1 cellular context compared by ENCODE assay signal in the genomic region with DNA sequence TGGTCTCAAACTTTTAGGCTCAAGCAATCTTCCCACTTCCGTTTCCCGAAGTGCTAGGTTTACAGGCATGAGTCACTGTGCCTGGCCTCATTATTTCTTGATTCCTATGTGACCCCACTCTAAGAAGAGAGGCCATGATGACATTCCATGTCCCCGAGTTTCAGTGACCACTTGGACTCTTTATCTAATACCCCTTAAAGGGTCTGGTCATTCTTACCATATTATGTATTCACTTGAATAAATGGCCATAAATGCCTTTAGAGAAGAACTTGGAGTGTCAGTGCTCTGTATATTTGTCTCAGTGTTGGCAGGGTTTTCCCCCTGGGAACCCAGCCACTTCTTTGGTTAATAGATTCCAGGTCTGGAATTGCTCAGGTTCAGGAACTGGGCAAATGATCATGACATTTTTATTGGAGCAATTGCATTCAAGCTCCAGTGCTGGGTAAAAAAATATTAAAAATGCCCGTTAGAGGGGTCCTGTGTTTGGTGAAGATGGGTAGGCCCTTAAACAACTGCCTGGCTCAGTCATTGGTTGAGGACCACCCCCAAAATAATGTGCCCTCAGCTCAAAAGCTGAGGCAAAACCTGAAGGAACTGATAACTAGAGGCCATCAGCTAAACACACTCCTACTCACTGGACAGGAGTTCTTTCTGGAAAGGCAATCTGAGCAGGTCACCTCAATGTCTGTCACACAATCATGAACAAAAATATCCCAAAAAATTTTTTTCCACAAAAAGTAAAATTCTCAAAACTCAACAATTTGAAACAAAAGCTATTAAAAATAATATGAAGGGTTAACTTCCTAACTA.
A peak's percentile ranks its signal among the peaks of the same experiment; 100 is the strongest.
TF ChIP-seq lines count a peak whose summit lies in the region.

No MANE protein-coding gene starts in this region.

TF ChIP-seq in SK-N-SH, 30 proteins besides CTCF, POLR2A, EP300 and RAD21 (continued from another document):
- TF ChIP-seq, protein P1, sequence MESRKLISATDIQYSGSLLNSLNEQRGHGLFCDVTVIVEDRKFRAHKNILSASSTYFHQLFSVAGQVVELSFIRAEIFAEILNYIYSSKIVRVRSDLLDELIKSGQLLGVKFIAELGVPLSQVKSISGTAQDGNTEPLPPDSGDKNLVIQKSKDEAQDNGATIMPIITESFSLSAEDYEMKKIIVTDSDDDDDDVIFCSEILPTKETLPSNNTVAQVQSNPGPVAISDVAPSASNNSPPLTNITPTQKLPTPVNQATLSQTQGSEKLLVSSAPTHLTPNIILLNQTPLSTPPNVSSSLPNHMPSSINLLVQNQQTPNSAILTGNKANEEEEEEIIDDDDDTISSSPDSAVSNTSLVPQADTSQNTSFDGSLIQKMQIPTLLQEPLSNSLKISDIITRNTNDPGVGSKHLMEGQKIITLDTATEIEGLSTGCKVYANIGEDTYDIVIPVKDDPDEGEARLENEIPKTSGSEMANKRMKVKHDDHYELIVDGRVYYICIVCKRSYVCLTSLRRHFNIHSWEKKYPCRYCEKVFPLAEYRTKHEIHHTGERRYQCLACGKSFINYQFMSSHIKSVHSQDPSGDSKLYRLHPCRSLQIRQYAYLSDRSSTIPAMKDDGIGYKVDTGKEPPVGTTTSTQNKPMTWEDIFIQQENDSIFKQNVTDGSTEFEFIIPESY (IDR thresholded peaks at IDR 0.05; ENCODE audit: borderline replicate concordance, low read depth), result 0 out of 2 replicates have a peak, but pooled peaks have one; percentile 29
- TF ChIP-seq, protein P2, sequence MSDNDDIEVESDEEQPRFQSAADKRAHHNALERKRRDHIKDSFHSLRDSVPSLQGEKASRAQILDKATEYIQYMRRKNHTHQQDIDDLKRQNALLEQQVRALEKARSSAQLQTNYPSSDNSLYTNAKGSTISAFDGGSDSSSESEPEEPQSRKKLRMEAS (IDR thresholded peaks at IDR 0.05; ENCODE audit: low read depth), result 0 out of 2 replicates have a peak, but pooled peaks have one; percentile 7
- TF ChIP-seq ELF1 (IDR thresholded peaks at IDR 0.05), result peak; percentile 24; the same call in 1 of the 2 replicates
- TF ChIP-seq JUND (IDR thresholded peaks at IDR 0.05), result peak; percentile 64
- TF ChIP-seq NRF1 (IDR thresholded peaks at IDR 0.05; ENCODE audit: low read depth, low read length), result no peak
- no peak for TF ChIP-seq FOXJ3 (CRISPR knock-in tag; IDR thresholded peaks at IDR 0.05)
- peak; percentile 43; the same call in 1 of the 2 replicates for TF ChIP-seq MEF2A (IDR thresholded peaks at IDR 0.05; ENCODE audit: borderline replicate concordance, low read depth)
- TF ChIP-seq TAF1 (IDR thresholded peaks at IDR 0.05; ENCODE audit: borderline replicate concordance, low read depth, low read length), result no peak
- no peak for TF ChIP-seq SIN3A (IDR thresholded peaks at IDR 0.05; ENCODE audit: borderline replicate concordance, low read depth, low read length)
- TF ChIP-seq, protein P3, sequence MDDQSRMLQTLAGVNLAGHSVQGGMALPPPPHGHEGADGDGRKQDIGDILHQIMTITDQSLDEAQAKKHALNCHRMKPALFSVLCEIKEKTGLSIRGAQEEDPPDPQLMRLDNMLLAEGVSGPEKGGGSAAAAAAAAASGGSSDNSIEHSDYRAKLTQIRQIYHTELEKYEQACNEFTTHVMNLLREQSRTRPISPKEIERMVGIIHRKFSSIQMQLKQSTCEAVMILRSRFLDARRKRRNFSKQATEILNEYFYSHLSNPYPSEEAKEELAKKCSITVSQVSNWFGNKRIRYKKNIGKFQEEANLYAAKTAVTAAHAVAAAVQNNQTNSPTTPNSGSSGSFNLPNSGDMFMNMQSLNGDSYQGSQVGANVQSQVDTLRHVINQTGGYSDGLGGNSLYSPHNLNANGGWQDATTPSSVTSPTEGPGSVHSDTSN (IDR thresholded peaks at IDR 0.05), result peak; percentile 95
- TF ChIP-seq TCF12 (IDR thresholded peaks at IDR 0.05), result peak; percentile 99
- peak; percentile 83; the same call in 1 of the 2 replicates for TF ChIP-seq RCOR1 (IDR thresholded peaks at IDR 0.05; ENCODE audit: low read length)
- TF ChIP-seq, protein P4, sequence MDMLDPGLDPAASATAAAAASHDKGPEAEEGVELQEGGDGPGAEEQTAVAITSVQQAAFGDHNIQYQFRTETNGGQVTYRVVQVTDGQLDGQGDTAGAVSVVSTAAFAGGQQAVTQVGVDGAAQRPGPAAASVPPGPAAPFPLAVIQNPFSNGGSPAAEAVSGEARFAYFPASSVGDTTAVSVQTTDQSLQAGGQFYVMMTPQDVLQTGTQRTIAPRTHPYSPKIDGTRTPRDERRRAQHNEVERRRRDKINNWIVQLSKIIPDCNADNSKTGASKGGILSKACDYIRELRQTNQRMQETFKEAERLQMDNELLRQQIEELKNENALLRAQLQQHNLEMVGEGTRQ (IDR thresholded peaks at IDR 0.05; ENCODE audit: borderline replicate concordance, low read depth, low read length), result no peak
- TF ChIP-seq, protein P5, sequence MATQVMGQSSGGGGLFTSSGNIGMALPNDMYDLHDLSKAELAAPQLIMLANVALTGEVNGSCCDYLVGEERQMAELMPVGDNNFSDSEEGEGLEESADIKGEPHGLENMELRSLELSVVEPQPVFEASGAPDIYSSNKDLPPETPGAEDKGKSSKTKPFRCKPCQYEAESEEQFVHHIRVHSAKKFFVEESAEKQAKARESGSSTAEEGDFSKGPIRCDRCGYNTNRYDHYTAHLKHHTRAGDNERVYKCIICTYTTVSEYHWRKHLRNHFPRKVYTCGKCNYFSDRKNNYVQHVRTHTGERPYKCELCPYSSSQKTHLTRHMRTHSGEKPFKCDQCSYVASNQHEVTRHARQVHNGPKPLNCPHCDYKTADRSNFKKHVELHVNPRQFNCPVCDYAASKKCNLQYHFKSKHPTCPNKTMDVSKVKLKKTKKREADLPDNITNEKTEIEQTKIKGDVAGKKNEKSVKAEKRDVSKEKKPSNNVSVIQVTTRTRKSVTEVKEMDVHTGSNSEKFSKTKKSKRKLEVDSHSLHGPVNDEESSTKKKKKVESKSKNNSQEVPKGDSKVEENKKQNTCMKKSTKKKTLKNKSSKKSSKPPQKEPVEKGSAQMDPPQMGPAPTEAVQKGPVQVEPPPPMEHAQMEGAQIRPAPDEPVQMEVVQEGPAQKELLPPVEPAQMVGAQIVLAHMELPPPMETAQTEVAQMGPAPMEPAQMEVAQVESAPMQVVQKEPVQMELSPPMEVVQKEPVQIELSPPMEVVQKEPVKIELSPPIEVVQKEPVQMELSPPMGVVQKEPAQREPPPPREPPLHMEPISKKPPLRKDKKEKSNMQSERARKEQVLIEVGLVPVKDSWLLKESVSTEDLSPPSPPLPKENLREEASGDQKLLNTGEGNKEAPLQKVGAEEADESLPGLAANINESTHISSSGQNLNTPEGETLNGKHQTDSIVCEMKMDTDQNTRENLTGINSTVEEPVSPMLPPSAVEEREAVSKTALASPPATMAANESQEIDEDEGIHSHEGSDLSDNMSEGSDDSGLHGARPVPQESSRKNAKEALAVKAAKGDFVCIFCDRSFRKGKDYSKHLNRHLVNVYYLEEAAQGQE (IDR thresholded peaks at IDR 0.05; ENCODE audit: low read depth, low read length), result 0 out of 2 replicates have a peak, but pooled peaks have one; percentile 22
- peak; percentile 97 for TF ChIP-seq NFIC (IDR thresholded peaks at IDR 0.05; ENCODE audit: borderline replicate concordance)
- TF ChIP-seq RFX5 (IDR thresholded peaks at IDR 0.05; ENCODE audit: low read length), result no peak
- no peak for TF ChIP-seq MXI1 (IDR thresholded peaks at IDR 0.05; ENCODE audit: low read depth, low read length)
